In the genomic region with DNA sequence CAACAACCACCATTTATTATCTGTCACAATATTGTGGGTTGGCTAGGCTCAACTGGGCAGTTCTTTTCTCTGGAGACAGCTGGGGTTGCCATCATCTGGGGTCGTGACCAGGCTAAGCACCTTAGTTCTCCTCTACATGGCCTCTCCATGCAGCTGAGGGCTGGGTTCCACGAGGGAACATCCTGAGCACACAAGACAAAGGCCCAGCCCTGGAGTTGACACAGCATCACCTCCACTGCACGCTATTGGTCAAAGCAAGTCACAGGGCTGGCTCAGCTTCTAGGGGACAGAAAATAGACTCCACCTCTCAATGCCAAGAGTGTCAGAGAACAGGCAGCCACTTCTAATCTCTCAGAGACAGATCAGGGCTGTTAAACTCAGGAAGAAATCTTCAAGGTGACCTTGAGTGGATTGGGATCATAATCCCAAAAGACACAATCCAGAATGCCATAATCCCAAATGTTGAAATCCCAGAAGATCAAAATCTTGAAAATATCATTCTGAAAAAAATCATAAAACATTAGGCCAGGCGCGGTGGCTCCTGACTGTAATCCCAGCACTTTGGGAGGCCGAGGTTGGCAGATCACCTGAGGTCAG, we compare ENCODE assay signal across 1 cellular context.
TF ChIP-seq lines count a peak whose summit lies in the region.

No MANE protein-coding gene starts in this region.

TF ChIP-seq in H1, 55 proteins besides CTCF, POLR2A, EP300 and RAD21:
- no peak for TF ChIP-seq JUN (IDR thresholded peaks at IDR 0.05; ENCODE audit: low read depth, low read length)
- TF ChIP-seq SRF (IDR thresholded peaks at IDR 0.05; ENCODE audit: low read depth, low read length): no peak
- no peak for TF ChIP-seq CREB1 (IDR thresholded peaks at IDR 0.05)
- TF ChIP-seq SP1 (IDR thresholded peaks at IDR 0.05; ENCODE audit: low read depth, low read length): no peak
- TF ChIP-seq EZH2 (IDR thresholded peaks at IDR 0.05; ENCODE audit: low read depth, low read length, severe bottlenecking): no peak
- TF ChIP-seq BACH1 (IDR thresholded peaks at IDR 0.05; ENCODE audit: low read length): no peak
- TF ChIP-seq TCF12 (IDR thresholded peaks at IDR 0.05; ENCODE audit: low read depth, low read length): no peak
- no peak for TF ChIP-seq BCL11A (IDR thresholded peaks at IDR 0.05; ENCODE audit: low read depth in 2 of 2, low read length in 2 of 2)
- TF ChIP-seq YY1 (IDR thresholded peaks at IDR 0.05; ENCODE audit: low read depth, low read length): no peak
- TF ChIP-seq RFX5 (IDR thresholded peaks at IDR 0.05; ENCODE audit: borderline replicate concordance, low read depth, low read length): no peak
